8 cellular contexts compared by ENCODE assay signal in genomic region chr16:87895641-87896141, GRCh38. TPM values are rescaled to one million over a fixed set of nuclear protein-coding genes. Genes with fewer than 3 reads are reported as not detected.
A peak's percentile ranks its signal among the peaks of the same experiment; 100 is the strongest.
DNase-seq lines count a peak whose midpoint lies in the region; ATAC-seq and TF ChIP-seq lines count a peak whose summit lies in the region.

No MANE protein-coding gene starts in this region.

- H3F3A ChIP-seq in neural progenitor cell (ENCODE audit: low read depth) = no peaks in the 10 kb centered on the region

- intact Hi-C loops in activated naive CD4-positive, alpha-beta T cell treated with anti-CD3 and anti-CD28 coated beads for 36 hours (cut with micrococcal nuclease) = loop anchor here (1.0 to 5.0 kb wide), 8 partner anchors 14 to 403 kb away; partner anchors contain the start of genes BANP and ZCCHC14
- intact Hi-C loops in prostate gland (cut with DNase I) = no loop called here

- 88% methylated on average over 10 of the region's 10 CpGs for WGBS in prostate gland

- no peaks in the 10 kb centered on the region for H3K36me3 Mint-ChIP-seq in activated naive CD4-positive, alpha-beta T cell treated with anti-CD3 and anti-CD28 coated beads for 36 hours (ENCODE audit: low read depth)
- H3K36me3 Mint-ChIP-seq in neural progenitor cell = no peaks in the 10 kb centered on the region
- H3K36me3 Mint-ChIP-seq in WTC11 = no peaks in the 10 kb centered on the region

- peak overlapping the region; percentile 98 for H3K27ac Mint-ChIP-seq in activated naive CD4-positive, alpha-beta T cell treated with anti-CD3 and anti-CD28 coated beads for 36 hours
- H3K27ac Mint-ChIP-seq in neural progenitor cell (peak overlapping the region; percentile 63), WTC11 (no peak overlapping the region)

- POLR2A ChIA-PET in BJ (lab: Charles Lee) (no interaction called here), WTC11 (lab: Charles Lee) (no interaction called here)

- H3K36me3 ChIP-seq in BJ (ENCODE audit: control insufficient read depth, insufficient read depth, low read length) = no peaks in the 10 kb centered on the region
- no peaks in the 10 kb centered on the region for H3K36me3 ChIP-seq in OCI-LY3 (replicated peaks; ENCODE audit: low read depth, low read length)
- no peaks in the 10 kb centered on the region for H3K36me3 ChIP-seq in neural progenitor cell
- no peaks in the 10 kb centered on the region for H3K36me3 ChIP-seq in prostate gland

- peaks cover 54% of the 10 kb centered on the region for H3K4me1 Mint-ChIP-seq in activated naive CD4-positive, alpha-beta T cell treated with anti-CD3 and anti-CD28 coated beads for 36 hours (ENCODE audit: low read depth)
- peaks cover 2% of the 10 kb centered on the region for H3K4me1 Mint-ChIP-seq in neural progenitor cell
- H3K4me1 Mint-ChIP-seq in WTC11 = no peaks in the 10 kb centered on the region

- H3K27ac ChIP-seq in OCI-LY3 (ENCODE audit: low read length) (peak overlapping the region; percentile 82), neural progenitor cell (no peak overlapping the region), prostate gland (no peak overlapping the region)

- H3K79me2 ChIP-seq in OCI-LY3 (ENCODE audit: low read length) (no peaks in the 10 kb centered on the region), neural progenitor cell (ENCODE audit: low read depth) (no peaks in the 10 kb centered on the region)

- H3K27me3 ChIP-seq in BJ (ENCODE audit: control insufficient read depth, insufficient read depth, low read length) (no peaks in the 10 kb centered on the region), OCI-LY3 (ENCODE audit: low read depth, low read length) (no peaks in the 10 kb centered on the region), neural progenitor cell (no peaks in the 10 kb centered on the region), prostate gland (replicated peaks; ENCODE audit: insufficient read depth) (no peaks in the 10 kb centered on the region)

- DNase-seq in BJ (ENCODE audit: low read depth) (peak; percentile 25), neural progenitor cell (ENCODE audit: low spot score) (no peak), NCI-H2196 (lab: John Stamatoyannopoulos, UW; ENCODE audit: unreplicated experiment) (no peak), WTC11 (ENCODE audit: low spot score) (no peak), prostate gland (ENCODE audit: low spot score) (no peak)
- DNase-seq in activated naive CD4-positive, alpha-beta T cell treated with anti-CD3 and anti-CD28 coated beads for 36 hours = peak; percentile 96

- no peaks in the 10 kb centered on the region for H3K27me3 Mint-ChIP-seq in activated naive CD4-positive, alpha-beta T cell treated with anti-CD3 and anti-CD28 coated beads for 36 hours (ENCODE audit: low read depth)
- H3K27me3 Mint-ChIP-seq in neural progenitor cell (ENCODE audit: insufficient read depth, low read depth) (peaks cover 7% of the 10 kb centered on the region), WTC11 (ENCODE audit: low read depth) (no peaks in the 10 kb centered on the region)

- peak overlapping the region; percentile 48 for H3K4me2 ChIP-seq in OCI-LY3 (ENCODE audit: low read length)
- no peak overlapping the region for H3K4me2 ChIP-seq in neural progenitor cell

- H3K4me1 ChIP-seq in OCI-LY3 (ENCODE audit: low read length) = peaks cover 42% of the 10 kb centered on the region
- H3K4me1 ChIP-seq in neural progenitor cell = no peaks in the 10 kb centered on the region
- no peaks in the 10 kb centered on the region for H3K4me1 ChIP-seq in prostate gland (replicated peaks)

- TF ChIP-seq POLR2A in prostate gland (IDR thresholded peaks at IDR 0.05) = no peak

- no peak for TF ChIP-seq CTCF in BJ (IDR thresholded peaks at IDR 0.05; ENCODE audit: insufficient read depth, low read depth, low read length)
- TF ChIP-seq CTCF in OCI-LY3 (IDR thresholded peaks at IDR 0.05; ENCODE audit: low read depth, low read length) = no peak
- TF ChIP-seq CTCF in neural progenitor cell (IDR thresholded peaks at IDR 0.05) = no peak
- no peak for TF ChIP-seq CTCF in WTC11 (IDR thresholded peaks at IDR 0.05)
- TF ChIP-seq CTCF in prostate gland (IDR thresholded peaks at IDR 0.05) = no peak

- no peaks in the 10 kb centered on the region for H3K9me3 ChIP-seq in OCI-LY3 (ENCODE audit: insufficient read depth, low read length)
- H3K9me3 ChIP-seq in neural progenitor cell (ENCODE audit: low read depth) = no peaks in the 10 kb centered on the region
- H3K9me3 ChIP-seq in prostate gland = no peaks in the 10 kb centered on the region

- H3K9ac ChIP-seq in OCI-LY3 (ENCODE audit: low read length) (peak overlapping the region; percentile 39; the same call in 1 of the 2 replicates), neural progenitor cell (no peak overlapping the region)

- H3K9me3 Mint-ChIP-seq in activated naive CD4-positive, alpha-beta T cell treated with anti-CD3 and anti-CD28 coated beads for 36 hours = no peaks in the 10 kb centered on the region
- H3K9me3 Mint-ChIP-seq in neural progenitor cell (no peaks in the 10 kb centered on the region), WTC11 (no peaks in the 10 kb centered on the region)

- H3K4me3 ChIP-seq in BJ (ENCODE audit: low read depth, low read length) (no peak overlapping the region), OCI-LY3 (ENCODE audit: low read length) (no peak overlapping the region), neural progenitor cell (no peak overlapping the region), prostate gland (no peak overlapping the region)

- CTCF ChIA-PET in BJ (lab: Yijun Ruan, JAX) (interaction anchor here (1.0 to 1.8 kb wide), 4 partner anchors 13 to 127 kb away, joined by 3 to 4 read pairs (median 4); no protein-coding TSS in a partner anchor), WTC11 (lab: Charles Lee) (interaction anchor here (1.1 to 1.2 kb wide), 2 partner anchors 24 to 117 kb away, joined by 3 to 4 read pairs; no protein-coding TSS in a partner anchor)
- CTCF ChIA-PET in activated naive CD4-positive, alpha-beta T cell treated with anti-CD3 and anti-CD28 coated beads for 36 hours (lab: Charles Lee) = interaction anchor here (0.7 to 4.8 kb wide), 9 partner anchors 10 to 131 kb away, joined by 3 to 33 read pairs (median 5); no protein-coding TSS in a partner anchor

- H4K20me1 ChIP-seq in OCI-LY3 (ENCODE audit: insufficient read depth, low read length) = no peaks in the 10 kb centered on the region
- H4K20me1 ChIP-seq in neural progenitor cell (ENCODE audit: low read depth) = no peaks in the 10 kb centered on the region

- H2AFZ ChIP-seq in OCI-LY3 (ENCODE audit: low read depth, low read length) (peak overlapping the region; percentile 42; the same call in 1 of the 2 replicates), neural progenitor cell (replicated peaks) (no peak overlapping the region)

- peak; percentile 76 for ATAC-seq in GM21723 (IDR thresholded peaks at IDR 0.05; ENCODE audit: unreplicated experiment)
- no peak for ATAC-seq in WTC11

- H3K4me3 Mint-ChIP-seq in activated naive CD4-positive, alpha-beta T cell treated with anti-CD3 and anti-CD28 coated beads for 36 hours = peak overlapping the region; percentile 38
- no peak overlapping the region for H3K4me3 Mint-ChIP-seq in neural progenitor cell
- no peak overlapping the region for H3K4me3 Mint-ChIP-seq in WTC11

TF ChIP-seq in WTC11, 78 proteins besides CTCF, POLR2A, EP300 and RAD21 (continues in another document):
- TF ChIP-seq PRDM15 (CRISPR knock-in tag; IDR thresholded peaks at IDR 0.05) (no peak), CREB1 (CRISPR knock-in tag; IDR thresholded peaks at IDR 0.05) (no peak)

RNA-seq across cellular contexts. Expression of gene SLC7A5, which starts 26.4 kb away (rescaled TPM):
- 39.2 and 60.2 TPM in 2 replicates for polyA plus RNA-seq in BJ (2011; rRNA removed)
- 41.0 and 64.7 TPM in 2 replicates for polyA minus RNA-seq in BJ (2011; rRNA and poly(A)+ RNA removed)
- total RNA-seq in activated naive CD4-positive, alpha-beta T cell treated with anti-CD3 and anti-CD28 coated beads for 36 hours = 100 to 1,000 TPM; 343 to 346 TPM
- 2.8 and 8.8 TPM in 2 replicates for total RNA-seq in neural progenitor cell (ENCODE audit: low replicate concordance)
- 105 to 197 TPM (median 107 TPM) in 3 replicates for total RNA-seq in WTC11 (2021)
- 100 to 1,000 TPM in 1 of 2 donors, 1 to 10 TPM in 1; 3.3 to 232 TPM for total RNA-seq in prostate gland

RNA-seq across cellular contexts. Expression of gene CA5A, which starts 40.6 kb away (rescaled TPM):
- polyA plus RNA-seq in BJ (2011; rRNA removed) = not detected in 2 replicates
- polyA minus RNA-seq in BJ (2011; rRNA and poly(A)+ RNA removed) = not detected in 2 replicates
- not detected for total RNA-seq in activated naive CD4-positive, alpha-beta T cell treated with anti-CD3 and anti-CD28 coated beads for 36 hours
- total RNA-seq in neural progenitor cell (ENCODE audit: low replicate concordance) (not detected in 2 replicates), WTC11 (2021) (not detected in 3 replicates), prostate gland (not detected)

RNA-seq across cellular contexts. Expression of gene BANP, which starts 55.5 kb away (rescaled TPM):
- 11.4 and 16.5 TPM in 2 replicates for polyA plus RNA-seq in BJ (2011; rRNA removed)
- 22.2 and 24.1 TPM in 2 replicates for polyA minus RNA-seq in BJ (2011; rRNA and poly(A)+ RNA removed)
- total RNA-seq in activated naive CD4-positive, alpha-beta T cell treated with anti-CD3 and anti-CD28 coated beads for 36 hours = 10 to 100 TPM; 35.1 to 38.6 TPM
- total RNA-seq in neural progenitor cell (ENCODE audit: low replicate concordance) (29.0 and 30.4 TPM in 2 replicates), WTC11 (2021) (29.1 to 34.5 TPM (median 33.3 TPM) in 3 replicates), prostate gland (10 to 100 TPM; 32.2 to 47.3 TPM)

Comparison
In these comparisons a context has a peak if more than half of its experiments do, and no peak if none do; other contexts are left out.
1. DNase-seq: peak in BJ (single experiment) and activated naive CD4-positive, alpha-beta T cell treated with anti-CD3 and anti-CD28 coated beads for 36 hours (single experiment); none in neural progenitor cell (single experiment), NCI-H2196 (single experiment), WTC11 (single experiment) and prostate gland (single experiment).